Comparison of ENCODE assay signal across 25 cellular contexts in the genomic region with DNA sequence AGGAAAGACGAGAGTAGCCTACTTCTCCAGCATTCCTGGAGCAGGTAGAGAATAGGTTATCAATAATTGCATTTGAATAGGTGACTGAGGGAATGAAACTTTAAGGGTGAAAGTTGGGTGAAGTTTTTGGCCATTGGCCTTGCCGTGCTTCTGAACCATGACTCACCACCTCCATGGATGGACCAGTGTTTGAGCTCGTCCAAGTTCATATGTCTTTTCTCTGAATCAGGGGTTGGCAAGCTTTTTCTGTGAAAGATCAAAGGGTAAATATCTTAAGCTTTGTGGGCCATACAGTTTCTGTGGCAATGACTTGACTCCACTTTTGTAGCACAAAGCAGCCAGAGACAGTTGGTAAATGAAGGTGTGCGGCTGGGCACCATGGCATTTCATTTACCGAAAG.
"Had no signal": no experiment of that assay in that cellular context is flagged by ENCODE, and none has a peak within 500 bp of the region (broad histone marks: within the 10 kb centered on the region; RNA-seq: fewer than 3 reads in every experiment).

No MANE protein-coding gene starts in this region.

- ATAC-seq: activated CD8-positive, alpha-beta T cell treated with anti-CD3 and anti-CD28 coated beads, Interleukin-2, amount 10 ng/mL, durations not matched to agents 7 days and 5 days; body of pancreas; effector memory CD8-positive, alpha-beta T cell; esophagus mucosa; natural killer cell treated with Interleukin-12 subunit alpha and Interleukin-12 subunit beta and Interleukin-15 and Interleukin-18, amount 100 ng/mL, for 72 hours; T-cell had no signal

- FAIRE-seq: endothelial cell of umbilical vein had no signal

- H3K36me3 ChIP-seq: left ventricle myocardium inferior, thoracic aorta, vagina, WERI-Rb-1 had no signal

- H3K9ac ChIP-seq: parathyroid adenoma had no signal

- H3K4me2 ChIP-seq: hepatocyte had no signal

- H2AFZ ChIP-seq: hepatocyte, parathyroid adenoma had no signal

- H3K79me2 ChIP-seq: hepatocyte, parathyroid adenoma had no signal

- H3K27ac ChIP-seq: body of pancreas, hepatocyte, left ventricle myocardium inferior, parathyroid adenoma, thoracic aorta, vagina, WERI-Rb-1 had no signal

- H3K9me3 ChIP-seq: body of pancreas, left ventricle myocardium inferior, thoracic aorta, vagina had no signal

- H3K4me1 ChIP-seq: body of pancreas, left ventricle myocardium inferior, parathyroid adenoma had no signal

- DNase-seq: activated CD4-positive, alpha-beta T cell treated with anti-CD3 and anti-CD28 coated beads for 1 hour; activated CD4-positive, alpha-beta T cell treated with anti-CD3 and anti-CD28 coated beads, Interleukin-2, amount 50 U/mL, for 1 hour; activated CD8-positive, alpha-beta T cell treated with anti-CD3 and anti-CD28 coated beads, Interleukin-2, amount 10 ng/mL, durations not matched to agents 7 days and 5 days; activated gamma-delta T cell; activated naive CD4-positive, alpha-beta T cell treated with anti-CD3 and anti-CD28 coated beads, Interleukin-2, amount 50 U/mL, for 16 hours; anterior cingulate cortex; body of pancreas; effector memory CD8-positive, alpha-beta T cell; foreskin melanocyte; glutamatergic neuron; immature natural killer cell; kidney glomerular epithelial cell; left ventricle myocardium inferior; retina; stimulated activated CD4-positive, alpha-beta T cell treated with anti-CD3 and anti-CD28 coated beads, Interleukin-4, amount 100 ng/mL, for 24 hours; stimulated activated naive CD4-positive, alpha-beta T cell treated with Interleukin-2 at 50 U/mL for 16 hours; T-cell; WERI-Rb-1 had no signal

- H3K4me3 ChIP-seq: body of pancreas, hepatocyte, left ventricle myocardium inferior, thoracic aorta, vagina had no signal

- H3K27me3 ChIP-seq: hepatocyte, vagina had no signal
